Comparison of ENCODE assay signal across 2 cellular contexts in the genomic region with DNA sequence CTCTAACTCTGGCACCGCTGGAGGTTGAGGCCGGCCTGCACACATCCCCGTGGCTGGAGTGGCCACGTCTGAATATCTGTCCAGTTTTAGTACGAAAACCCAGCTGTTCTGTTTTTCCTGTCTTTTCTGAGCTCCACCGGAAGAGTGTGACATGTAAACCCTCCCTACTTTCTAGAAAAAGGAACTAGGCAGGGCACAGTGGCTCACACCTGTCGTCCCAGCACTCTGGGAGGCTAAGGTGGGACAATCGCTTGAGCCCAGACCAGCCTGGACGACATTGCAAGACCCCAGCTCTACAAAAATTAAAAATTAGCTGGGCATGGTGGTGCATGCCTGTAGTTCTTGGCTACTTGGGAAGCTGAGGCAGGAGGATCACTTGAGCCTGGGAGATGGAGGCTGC.
TF ChIP-seq lines count a peak whose summit lies in the region.

No MANE protein-coding gene starts in this region.

TF ChIP-seq in liver, 16 proteins besides CTCF, POLR2A, EP300 and RAD21:
- no peak for TF ChIP-seq NR2F2 (IDR thresholded peaks at IDR 0.05)

TF ChIP-seq in HepG2, 621 proteins besides CTCF, POLR2A, EP300 and RAD21:
- TF ChIP-seq, protein P1, sequence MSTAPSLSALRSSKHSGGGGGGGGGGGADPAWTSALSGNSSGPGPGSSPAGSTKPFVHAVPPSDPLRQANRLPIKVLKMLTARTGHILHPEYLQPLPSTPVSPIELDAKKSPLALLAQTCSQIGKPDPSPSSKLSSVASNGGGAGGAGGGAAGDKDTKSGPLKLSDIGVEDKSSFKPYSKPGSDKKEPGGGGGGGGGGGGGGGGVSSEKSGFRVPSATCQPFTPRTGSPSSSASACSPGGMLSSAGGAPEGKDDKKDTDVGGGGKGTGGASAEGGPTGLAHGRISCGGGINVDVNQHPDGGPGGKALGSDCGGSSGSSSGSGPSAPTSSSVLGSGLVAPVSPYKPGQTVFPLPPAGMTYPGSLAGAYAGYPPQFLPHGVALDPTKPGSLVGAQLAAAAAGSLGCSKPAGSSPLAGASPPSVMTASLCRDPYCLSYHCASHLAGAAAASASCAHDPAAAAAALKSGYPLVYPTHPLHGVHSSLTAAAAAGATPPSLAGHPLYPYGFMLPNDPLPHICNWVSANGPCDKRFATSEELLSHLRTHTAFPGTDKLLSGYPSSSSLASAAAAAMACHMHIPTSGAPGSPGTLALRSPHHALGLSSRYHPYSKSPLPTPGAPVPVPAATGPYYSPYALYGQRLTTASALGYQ (CRISPR knock-in tag; IDR thresholded peaks at IDR 0.05): no peak
- TF ChIP-seq HCFC1 (IDR thresholded peaks at IDR 0.05; ENCODE audit: low read depth, low read length) (no peak), CREM (IDR thresholded peaks at IDR 0.05) (no peak), CREM (CRISPR knock-in tag; IDR thresholded peaks at IDR 0.05) (no peak), E2F2 (CRISPR knock-in tag; IDR thresholded peaks at IDR 0.05; ENCODE audit: borderline replicate concordance) (no peak), ZNF318 (CRISPR knock-in tag; IDR thresholded peaks at IDR 0.05) (no peak)
